10 cellular contexts compared by ENCODE assay signal in the genomic region with DNA sequence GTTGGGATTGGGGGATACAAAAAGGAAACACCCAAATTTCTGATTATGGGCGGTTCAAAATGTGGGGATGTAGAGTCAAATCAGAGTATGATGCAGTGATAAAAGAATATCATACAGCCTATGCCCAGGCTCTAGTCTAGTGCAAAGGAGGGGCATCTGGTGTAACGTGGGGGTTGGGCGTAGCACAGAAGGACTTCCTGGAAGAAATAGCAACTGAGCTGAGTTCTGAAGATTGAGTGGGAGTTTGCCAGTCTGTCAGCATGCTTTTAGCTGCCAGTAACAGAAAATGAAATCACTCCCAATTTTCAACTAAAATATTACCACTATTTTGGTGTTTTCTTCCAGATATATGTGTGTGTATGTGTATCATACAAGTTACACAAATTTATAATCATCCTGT.
DNase-seq lines count a peak whose midpoint lies in the region; ATAC-seq, FAIRE-seq and TF ChIP-seq lines count a peak whose summit lies in the region.
"Had no signal": no experiment of that assay in that cellular context is flagged by ENCODE, and none has a peak within 500 bp of the region (broad histone marks: within the 10 kb centered on the region; RNA-seq: fewer than 3 reads in every experiment).

No MANE protein-coding gene starts in this region.

- CTCF ChIA-PET in K562 (lab: Yijun Ruan, JAX; ENCODE audit: low intra/inter-chr PET ratio), result no interaction called here

- no peaks in the 10 kb centered on the region for H3K9me3 ChIP-seq in K562 (replicated peaks; ENCODE audit: control insufficient read depth, insufficient read depth, low read depth, low read length)

- TF ChIP-seq EP300 in K562 (IDR thresholded peaks at IDR 0.05; ENCODE audit: low read length), result peak; percentile 26; the same call in 1 of the 2 replicates

- 0 out of 2 replicates have a peak overlapping the region, but pooled peaks have one; percentile 41 for H2AFZ ChIP-seq in K562 (ENCODE audit: low read depth, low read length)

- H3K9me3 Mint-ChIP-seq in type B pancreatic cell (no peaks in the 10 kb centered on the region), endothelial cell (ENCODE audit: unreplicated experiment) (no peaks in the 10 kb centered on the region)
- H3K9me3 Mint-ChIP-seq: stimulated activated memory B cell treated with anti-CD40 and anti-IgM and Interleukin-4, amounts not matched to agents 10 μg/mL and 1 μg/mL and 100 μg/mL, for 72 hours had no signal

- no peaks in the 10 kb centered on the region for H4K20me1 ChIP-seq in K562 (replicated peaks; ENCODE audit: control insufficient read depth, insufficient read depth, low read length)

- H3K27me3 Mint-ChIP-seq in type B pancreatic cell (no peaks in the 10 kb centered on the region), endothelial cell (ENCODE audit: unreplicated experiment) (no peaks in the 10 kb centered on the region)
- H3K27me3 Mint-ChIP-seq: stimulated activated memory B cell treated with anti-CD40 and anti-IgM and Interleukin-4, amounts not matched to agents 10 μg/mL and 1 μg/mL and 100 μg/mL, for 72 hours had no signal

- no peaks in the 10 kb centered on the region; the same call in 2 of the 3 replicates for H3K79me2 ChIP-seq in K562 (ENCODE audit: control insufficient read depth, insufficient read depth, low read length)

- no TSS peak for BruUV-seq in K562 (replicated peaks; lab: Mats Ljungman, UMichigan)

- H3K36me3 ChIP-seq in K562 (ENCODE audit: control insufficient read depth, insufficient read depth, low read length), result peaks cover 7% of the 10 kb centered on the region; the same call in 2 of the 3 replicates

- DNase-seq in DMS 273 (lab: John Stamatoyannopoulos, UW; ENCODE audit: unreplicated experiment) (peak; percentile 78), NB4 (ENCODE audit: low read depth) (peak; percentile 43), K562 (ENCODE audit: extremely low read depth in 1 of 4, low spot score in 3 of 4) (peak in 3 of 4 experiments; percentile 18 to 61 (median 48)), retinal pigment epithelial cell (ENCODE audit: low read depth) (peak; percentile 56), type B pancreatic cell (ENCODE audit: extremely low spot score, unreplicated experiment) (no peak), endothelial cell (ENCODE audit: low spot score) (no peak), GM19238 (ENCODE audit: insufficient read length, low spot score) (no peak), NCI-H2107 treated with DMSO at 0.1 percent for 48 hours (lab: John Stamatoyannopoulos, UW; ENCODE audit: unreplicated experiment) (no peak)
- DNase-seq: dermis blood vessel endothelial cell had no signal

- no peak overlapping the region for H3K4me3 Mint-ChIP-seq in type B pancreatic cell
- H3K4me3 Mint-ChIP-seq in endothelial cell (ENCODE audit: unreplicated experiment), result no peak overlapping the region
- H3K4me3 Mint-ChIP-seq: stimulated activated memory B cell treated with anti-CD40 and anti-IgM and Interleukin-4, amounts not matched to agents 10 μg/mL and 1 μg/mL and 100 μg/mL, for 72 hours had no signal

- peak; percentile 85 for ATAC-seq in K562
- ATAC-seq: stimulated activated memory B cell treated with anti-CD40 and anti-IgM and Interleukin-4, amounts not matched to agents 10 μg/mL and 1 μg/mL and 100 μg/mL, for 72 hours had no signal

- WGBS in K562 (ENCODE audit: insufficient coverage, low coverage, missing lambda C conversion rate), result no CpG with 5 or more reads among the region's 3 CpGs

- peak; percentile 90 for FAIRE-seq in K562 (lab: Jason Lieb, UNC)

- H3K4me3 ChIP-seq in NB4 (ENCODE audit: low read depth, low read length), result no peak overlapping the region
- H3K4me3 ChIP-seq in K562, result no peak overlapping the region
- H3K4me3 ChIP-seq in retinal pigment epithelial cell (ENCODE audit: low read length), result no peak overlapping the region

- H3K27ac ChIP-seq in K562 (ENCODE audit: extremely low read depth, low read depth, low read length), result peak overlapping the region; percentile 46; the same call in 1 of the 3 replicates

- H3K9ac ChIP-seq in K562 (ENCODE audit: insufficient read depth in 1 of 2, low read depth in 2 of 2, low read length in 2 of 2), result no peak overlapping the region

- H3K36me3 Mint-ChIP-seq in type B pancreatic cell, result peaks cover 14% of the 10 kb centered on the region
- peaks cover 12% of the 10 kb centered on the region for H3K36me3 Mint-ChIP-seq in endothelial cell (ENCODE audit: low read depth, unreplicated experiment)

- no peaks in the 10 kb centered on the region for H3K27me3 ChIP-seq in K562 (ENCODE audit: control insufficient read depth in 2 of 2, insufficient read depth in 2 of 2, low read length in 2 of 2)

- in situ Hi-C loops in K562 (cut with MboI), result no loop called here

- TF ChIP-seq CTCF in NB4 (IDR thresholded peaks at IDR 0.05; ENCODE audit: low read depth, low read length) (no peak), K562 (IDR thresholded peaks at IDR 0.05 in 2 of 3, conservative IDR thresholded peaks at IDR 0.05 in 1 of 3; ENCODE audit: insufficient read depth in 2 of 3, low read depth in 1 of 3, low read length in 3 of 3) (no peak), retinal pigment epithelial cell (conservative IDR thresholded peaks at IDR 0.05; ENCODE audit: low read depth, low read length) (no peak), type B pancreatic cell (conservative IDR thresholded peaks at IDR 0.05) (no peak), endothelial cell (IDR thresholded peaks at IDR 0.05; ENCODE audit: unreplicated experiment) (no peak)

- H3K27ac Mint-ChIP-seq in type B pancreatic cell (no peak overlapping the region), endothelial cell (ENCODE audit: unreplicated experiment) (no peak overlapping the region)
- H3K27ac Mint-ChIP-seq: stimulated activated memory B cell treated with anti-CD40 and anti-IgM and Interleukin-4, amounts not matched to agents 10 μg/mL and 1 μg/mL and 100 μg/mL, for 72 hours had no signal

- peaks cover 0 to 24% of the 10 kb centered on the region in 2 experiments; a peak in 4 of 5 replicates for H3K4me1 ChIP-seq in K562 (replicated peaks in 1 of 2; ENCODE audit: control insufficient read depth in 2 of 2, insufficient read depth in 2 of 2, low read length in 2 of 2)

- TF ChIP-seq RAD21 in K562 (CRISPR knock-in tag; conservative IDR thresholded peaks at IDR 0.05 in 1 of 2, IDR thresholded peaks at IDR 0.05 in 1 of 2), result no peak

- POLR2A ChIA-PET in K562 (lab: Yijun Ruan, JAX), result interaction anchor here (0.8 to 1.6 kb wide), 3 partner anchors 9 to 17 kb away, joined by 3 to 5 read pairs (median 4); no protein-coding TSS in a partner anchor

- intact Hi-C loops in K562 (cut with micrococcal nuclease), result no loop called here

- H3K9me1 ChIP-seq in K562 (ENCODE audit: control insufficient read depth, insufficient read depth, low read length), result no peaks in the 10 kb centered on the region

- H3K4me1 Mint-ChIP-seq in type B pancreatic cell (ENCODE audit: unreplicated experiment) (no peaks in the 10 kb centered on the region), endothelial cell (ENCODE audit: unreplicated experiment) (peaks cover 10% of the 10 kb centered on the region)

- H3K4me2 ChIP-seq in K562 (ENCODE audit: insufficient read depth, low read length), result peak overlapping the region; percentile 9; the same call in 1 of the 2 replicates

- TF ChIP-seq POLR2A in NB4 (IDR thresholded peaks at IDR 0.05; ENCODE audit: extremely low read depth, insufficient read length) (no peak), K562 (conservative IDR thresholded peaks at IDR 0.05) (no peak)

TF ChIP-seq in K562, 482 proteins besides CTCF, POLR2A, EP300 and RAD21 (continues in another document):
- TF ChIP-seq SOX6 (IDR thresholded peaks at IDR 0.05) (0 out of 2 replicates have a peak, but pooled peaks have one; percentile 8), NBN (IDR thresholded peaks at IDR 0.05; ENCODE audit: low read depth) (0 out of 2 replicates have a peak, but pooled peaks have one; percentile 19), HIVEP1 (CRISPR knock-in tag; IDR thresholded peaks at IDR 0.05) (no peak), STAT5A (IDR thresholded peaks at IDR 0.05; ENCODE audit: borderline replicate concordance, low read length) (0 out of 2 replicates have a peak, but pooled peaks have one; percentile 16)
- TF ChIP-seq, protein P1, sequence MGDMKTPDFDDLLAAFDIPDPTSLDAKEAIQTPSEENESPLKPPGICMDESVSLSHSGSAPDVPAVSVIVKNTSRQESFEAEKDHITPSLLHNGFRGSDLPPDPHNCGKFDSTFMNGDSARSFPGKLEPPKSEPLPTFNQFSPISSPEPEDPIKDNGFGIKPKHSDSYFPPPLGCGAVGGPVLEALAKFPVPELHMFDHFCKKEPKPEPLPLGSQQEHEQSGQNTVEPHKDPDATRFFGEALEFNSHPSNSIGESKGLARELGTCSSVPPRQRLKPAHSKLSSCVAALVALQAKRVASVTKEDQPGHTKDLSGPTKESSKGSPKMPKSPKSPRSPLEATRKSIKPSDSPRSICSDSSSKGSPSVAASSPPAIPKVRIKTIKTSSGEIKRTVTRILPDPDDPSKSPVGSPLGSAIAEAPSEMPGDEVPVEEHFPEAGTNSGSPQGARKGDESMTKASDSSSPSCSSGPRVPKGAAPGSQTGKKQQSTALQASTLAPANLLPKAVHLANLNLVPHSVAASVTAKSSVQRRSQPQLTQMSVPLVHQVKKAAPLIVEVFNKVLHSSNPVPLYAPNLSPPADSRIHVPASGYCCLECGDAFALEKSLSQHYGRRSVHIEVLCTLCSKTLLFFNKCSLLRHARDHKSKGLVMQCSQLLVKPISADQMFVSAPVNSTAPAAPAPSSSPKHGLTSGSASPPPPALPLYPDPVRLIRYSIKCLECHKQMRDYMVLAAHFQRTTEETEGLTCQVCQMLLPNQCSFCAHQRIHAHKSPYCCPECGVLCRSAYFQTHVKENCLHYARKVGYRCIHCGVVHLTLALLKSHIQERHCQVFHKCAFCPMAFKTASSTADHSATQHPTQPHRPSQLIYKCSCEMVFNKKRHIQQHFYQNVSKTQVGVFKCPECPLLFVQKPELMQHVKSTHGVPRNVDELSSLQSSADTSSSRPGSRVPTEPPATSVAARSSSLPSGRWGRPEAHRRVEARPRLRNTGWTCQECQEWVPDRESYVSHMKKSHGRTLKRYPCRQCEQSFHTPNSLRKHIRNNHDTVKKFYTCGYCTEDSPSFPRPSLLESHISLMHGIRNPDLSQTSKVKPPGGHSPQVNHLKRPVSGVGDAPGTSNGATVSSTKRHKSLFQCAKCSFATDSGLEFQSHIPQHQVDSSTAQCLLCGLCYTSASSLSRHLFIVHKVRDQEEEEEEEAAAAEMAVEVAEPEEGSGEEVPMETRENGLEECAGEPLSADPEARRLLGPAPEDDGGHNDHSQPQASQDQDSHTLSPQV (IDR thresholded peaks at IDR 0.05), result peak; percentile 51; the same call in 1 of the 2 replicates

Comparison
In these comparisons a context has a peak if more than half of its experiments do, and no peak if none do; other contexts are left out.
1. DNase-seq: peak in DMS 273 (single experiment), NB4 (single experiment), K562 (3 of 4) and retinal pigment epithelial cell (single experiment); none in type B pancreatic cell (single experiment), endothelial cell (single experiment), GM19238 (single experiment) and NCI-H2107 treated with DMSO at 0.1 percent for 48 hours (single experiment).